In genomic region chr10:72414642-72415041, GRCh38 we compare ENCODE assay signal across 32 cellular contexts.
"Had no signal": no experiment of that assay in that cellular context is flagged by ENCODE, and none has a peak within 500 bp of the region (broad histone marks: within the 10 kb centered on the region; RNA-seq: fewer than 3 reads in every experiment).

No MANE protein-coding gene starts in this region.

- H3K36me3 ChIP-seq: MG63, WERI-Rb-1 had no signal

- H3K27ac Mint-ChIP-seq: activated CD4-positive, alpha-beta memory T cell treated with anti-CD3 and anti-CD28 coated beads, Interleukin-2, amount 10 ng/mL, durations not matched to agents 7 days and 5 days; activated CD8-positive, alpha-beta memory T cell treated with anti-CD3 and anti-CD28 coated beads, Interleukin-2, amount 10 ng/mL, durations not matched to agents 7 days and 5 days; activated naive CD4-positive, alpha-beta T cell treated with anti-CD3 and anti-CD28 coated beads, Interleukin-2, amount 10 ng/mL, durations not matched to agents 7 days and 5 days; activated naive CD8-positive, alpha-beta T cell; activated naive CD8-positive, alpha-beta T cell treated with anti-CD3 and anti-CD28 coated beads, Interleukin-2, amount 50 U/mL, for 24 hours; brain had no signal

- H3K9me3 Mint-ChIP-seq: activated CD4-positive, alpha-beta memory T cell treated with anti-CD3 and anti-CD28 coated beads, Interleukin-2, amount 10 ng/mL, durations not matched to agents 7 days and 5 days; activated naive CD4-positive, alpha-beta T cell treated with anti-CD3 and anti-CD28 coated beads, Interleukin-2, amount 10 ng/mL, durations not matched to agents 7 days and 5 days had no signal

- H3K4me3 ChIP-seq: MG63, SJCRH30, SK-N-MC had no signal

- H3K4me1 Mint-ChIP-seq: activated CD4-positive, alpha-beta memory T cell treated with anti-CD3 and anti-CD28 coated beads, Interleukin-2, amount 10 ng/mL, durations not matched to agents 7 days and 5 days; activated CD8-positive, alpha-beta memory T cell treated with anti-CD3 and anti-CD28 coated beads, Interleukin-2, amount 10 ng/mL, durations not matched to agents 7 days and 5 days; activated naive CD4-positive, alpha-beta T cell treated with anti-CD3 and anti-CD28 coated beads, Interleukin-2, amount 10 ng/mL, durations not matched to agents 7 days and 5 days; activated naive CD8-positive, alpha-beta T cell treated with anti-CD3 and anti-CD28 coated beads, Interleukin-2, amount 50 U/mL, for 24 hours had no signal

- H3K4me3 Mint-ChIP-seq: activated CD4-positive, alpha-beta memory T cell treated with anti-CD3 and anti-CD28 coated beads, Interleukin-2, amount 10 ng/mL, durations not matched to agents 7 days and 5 days; activated CD8-positive, alpha-beta memory T cell treated with anti-CD3 and anti-CD28 coated beads, Interleukin-2, amount 10 ng/mL, durations not matched to agents 7 days and 5 days; activated naive CD4-positive, alpha-beta T cell treated with anti-CD3 and anti-CD28 coated beads, Interleukin-2, amount 10 ng/mL, durations not matched to agents 7 days and 5 days; activated naive CD8-positive, alpha-beta T cell; activated naive CD8-positive, alpha-beta T cell treated with anti-CD3 and anti-CD28 coated beads, Interleukin-2, amount 50 U/mL, for 24 hours; brain had no signal

- H3K27me3 ChIP-seq: MG63, SJCRH30 had no signal

- DNase-seq: activated CD4-positive, alpha-beta memory T cell treated with anti-CD3 and anti-CD28 coated beads, Interleukin-2, amount 10 ng/mL, durations not matched to agents 7 days and 5 days; activated CD4-positive, alpha-beta T cell treated with anti-CD3 and anti-CD28 coated beads for 1 hour; activated CD4-positive, alpha-beta T cell treated with anti-CD3 and anti-CD28 coated beads for 48 hours; activated CD4-positive, CD25-positive, alpha-beta regulatory T cell; activated CD8-positive, alpha-beta memory T cell treated with anti-CD3 and anti-CD28 coated beads for 24 hours; activated CD8-positive, alpha-beta memory T cell treated with anti-CD3 and anti-CD28 coated beads, Interleukin-2, amount 10 ng/mL, durations not matched to agents 7 days and 5 days; activated CD8-positive, alpha-beta memory T cell treated with anti-CD3 and anti-CD28 coated beads, Interleukin-2, amount 50 U/mL, for 48 hours; activated effector memory CD4-positive, alpha-beta T cell treated with Interleukin-2 at 50 U/mL for 16 hours; activated naive CD4-positive, alpha-beta T cell treated with anti-CD3 and anti-CD28 coated beads, Interleukin-2, amount 10 ng/mL, durations not matched to agents 7 days and 5 days; activated naive CD8-positive, alpha-beta T cell treated with anti-CD3 and anti-CD28 coated beads, Interleukin-2, amount 50 U/mL, for 24 hours; activated T-cell treated with anti-CD3 and anti-CD28 coated beads, Interleukin-2, amount 50 U/mL, for 48 hours; anterior cingulate cortex; caudate nucleus; Kasumi-1; MG63; NCI-H1092; NCI-H1436 treated with DMSO at 0.1 percent for 48 hours; NCI-H187; NCI-H2029 treated with DMSO at 0.1 percent for 48 hours; NCI-H2107; NCI-H2171; NCI-H510A; NCI-H526; NCI-H774; SHP77; SJCRH30; T1000; WERI-Rb-1 had no signal

- H3K9me3 ChIP-seq: MG63 had no signal

- H3K36me3 Mint-ChIP-seq: activated naive CD4-positive, alpha-beta T cell treated with anti-CD3 and anti-CD28 coated beads, Interleukin-2, amount 10 ng/mL, durations not matched to agents 7 days and 5 days had no signal

- H3K27ac ChIP-seq: SJCRH30, SK-N-MC, WERI-Rb-1 had no signal

- H3K27me3 Mint-ChIP-seq: activated CD4-positive, alpha-beta memory T cell treated with anti-CD3 and anti-CD28 coated beads, Interleukin-2, amount 10 ng/mL, durations not matched to agents 7 days and 5 days; activated CD8-positive, alpha-beta memory T cell treated with anti-CD3 and anti-CD28 coated beads, Interleukin-2, amount 10 ng/mL, durations not matched to agents 7 days and 5 days; activated naive CD4-positive, alpha-beta T cell treated with anti-CD3 and anti-CD28 coated beads, Interleukin-2, amount 10 ng/mL, durations not matched to agents 7 days and 5 days; activated naive CD8-positive, alpha-beta T cell; activated naive CD8-positive, alpha-beta T cell treated with anti-CD3 and anti-CD28 coated beads, Interleukin-2, amount 50 U/mL, for 24 hours; brain had no signal

- ATAC-seq: activated CD8-positive, alpha-beta memory T cell treated with anti-CD3 and anti-CD28 coated beads, Interleukin-2, amount 10 ng/mL, durations not matched to agents 7 days and 5 days; activated naive CD8-positive, alpha-beta T cell treated with anti-CD3 and anti-CD28 coated beads, Interleukin-2, amount 50 U/mL, for 24 hours; Panc1 had no signal
